Comparison of ENCODE assay signal across 1 cellular context in genomic region chr18:49693276-49694005, GRCh38.
TF ChIP-seq lines count a peak whose summit lies in the region.

No MANE protein-coding gene starts in this region.

TF ChIP-seq in HEK293, 187 proteins besides CTCF, POLR2A, EP300 and RAD21 (continued from another document):
- TF ChIP-seq PRDM10 (tag by site-specific recombination; IDR thresholded peaks at IDR 0.05), result 0 out of 2 replicates have a peak, but pooled peaks have one; percentile 24
- TF ChIP-seq, protein P1, sequence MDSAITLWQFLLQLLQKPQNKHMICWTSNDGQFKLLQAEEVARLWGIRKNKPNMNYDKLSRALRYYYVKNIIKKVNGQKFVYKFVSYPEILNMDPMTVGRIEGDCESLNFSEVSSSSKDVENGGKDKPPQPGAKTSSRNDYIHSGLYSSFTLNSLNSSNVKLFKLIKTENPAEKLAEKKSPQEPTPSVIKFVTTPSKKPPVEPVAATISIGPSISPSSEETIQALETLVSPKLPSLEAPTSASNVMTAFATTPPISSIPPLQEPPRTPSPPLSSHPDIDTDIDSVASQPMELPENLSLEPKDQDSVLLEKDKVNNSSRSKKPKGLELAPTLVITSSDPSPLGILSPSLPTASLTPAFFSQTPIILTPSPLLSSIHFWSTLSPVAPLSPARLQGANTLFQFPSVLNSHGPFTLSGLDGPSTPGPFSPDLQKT (IDR thresholded peaks at IDR 0.05; ENCODE audit: borderline replicate concordance, low read depth, low read length), result no peak
- no peak for TF ChIP-seq ZNF585B (tag by site-specific recombination; IDR thresholded peaks at IDR 0.05)
- no peak for TF ChIP-seq SP7 (tag by site-specific recombination; IDR thresholded peaks at IDR 0.05)
- TF ChIP-seq, protein P2, sequence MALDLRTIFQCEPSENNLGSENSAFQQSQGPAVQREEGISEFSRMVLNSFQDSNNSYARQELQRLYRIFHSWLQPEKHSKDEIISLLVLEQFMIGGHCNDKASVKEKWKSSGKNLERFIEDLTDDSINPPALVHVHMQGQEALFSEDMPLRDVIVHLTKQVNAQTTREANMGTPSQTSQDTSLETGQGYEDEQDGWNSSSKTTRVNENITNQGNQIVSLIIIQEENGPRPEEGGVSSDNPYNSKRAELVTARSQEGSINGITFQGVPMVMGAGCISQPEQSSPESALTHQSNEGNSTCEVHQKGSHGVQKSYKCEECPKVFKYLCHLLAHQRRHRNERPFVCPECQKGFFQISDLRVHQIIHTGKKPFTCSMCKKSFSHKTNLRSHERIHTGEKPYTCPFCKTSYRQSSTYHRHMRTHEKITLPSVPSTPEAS (tag by site-specific recombination; IDR thresholded peaks at IDR 0.05), result no peak
- no peak for TF ChIP-seq ZBTB49 (tag by site-specific recombination; IDR thresholded peaks at IDR 0.05; ENCODE audit: low read depth)
- TF ChIP-seq ZNF600 (tag by site-specific recombination; IDR thresholded peaks at IDR 0.05), result no peak
- TF ChIP-seq ZBTB11 (tag by site-specific recombination; conservative IDR thresholded peaks at IDR 0.05; ENCODE audit: low read depth), result no peak
- no peak for TF ChIP-seq ZNF645 (tag by site-specific recombination; IDR thresholded peaks at IDR 0.05)
- TF ChIP-seq ZNF391 (tag by site-specific recombination; IDR thresholded peaks at IDR 0.05; ENCODE audit: borderline replicate concordance, low read depth), result no peak
- no peak for TF ChIP-seq ZNF114 (tag by site-specific recombination; IDR thresholded peaks at IDR 0.05)
- no peak for TF ChIP-seq ZNF223 (tag by site-specific recombination; IDR thresholded peaks at IDR 0.05)
- TF ChIP-seq ZNF174 (tag by site-specific recombination; IDR thresholded peaks at IDR 0.05), result no peak
- TF ChIP-seq SETDB1 (IDR thresholded peaks at IDR 0.05; ENCODE audit: insufficient read length, low read length), result no peak
- TF ChIP-seq ZNF529 (tag by site-specific recombination; IDR thresholded peaks at IDR 0.05; ENCODE audit: insufficient replicate concordance), result no peak
- no peak for TF ChIP-seq ZNF394 (tag by site-specific recombination; IDR thresholded peaks at IDR 0.05; ENCODE audit: borderline replicate concordance)
- no peak for TF ChIP-seq GLI4 (tag by site-specific recombination; IDR thresholded peaks at IDR 0.05)
- no peak for TF ChIP-seq KLF9 (tag by site-specific recombination; IDR thresholded peaks at IDR 0.05; ENCODE audit: low read depth)
- TF ChIP-seq, protein P3, sequence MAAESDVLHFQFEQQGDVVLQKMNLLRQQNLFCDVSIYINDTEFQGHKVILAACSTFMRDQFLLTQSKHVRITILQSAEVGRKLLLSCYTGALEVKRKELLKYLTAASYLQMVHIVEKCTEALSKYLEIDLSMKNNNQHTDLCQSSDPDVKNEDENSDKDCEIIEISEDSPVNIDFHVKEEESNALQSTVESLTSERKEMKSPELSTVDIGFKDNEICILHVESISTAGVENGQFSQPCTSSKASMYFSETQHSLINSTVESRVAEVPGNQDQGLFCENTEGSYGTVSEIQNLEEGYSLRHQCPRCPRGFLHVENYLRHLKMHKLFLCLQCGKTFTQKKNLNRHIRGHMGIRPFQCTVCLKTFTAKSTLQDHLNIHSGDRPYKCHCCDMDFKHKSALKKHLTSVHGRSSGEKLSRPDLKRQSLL (tag by site-specific recombination; IDR thresholded peaks at IDR 0.05), result no peak
- TF ChIP-seq ZNF449 (tag by site-specific recombination; IDR thresholded peaks at IDR 0.05), result no peak
- no peak for TF ChIP-seq ZSCAN23 (tag by site-specific recombination; IDR thresholded peaks at IDR 0.05)
- no peak for TF ChIP-seq ZNF2 (tag by site-specific recombination; IDR thresholded peaks at IDR 0.05)
- no peak for TF ChIP-seq OSR2 (tag by site-specific recombination; IDR thresholded peaks at IDR 0.05)
- TF ChIP-seq ZNF302 (tag by site-specific recombination; IDR thresholded peaks at IDR 0.05; ENCODE audit: low read depth), result no peak
TF ChIP-seq in HEK293: peak in this region for 5.
